ENCODE assay signal across 8 cellular contexts in genomic region chr15:90956551-90957104, GRCh38. TPM values are rescaled to one million over a fixed set of nuclear protein-coding genes. Genes with fewer than 3 reads are reported as not detected.
DNase-seq lines count a peak whose midpoint lies in the region; ATAC-seq and TF ChIP-seq lines count a peak whose summit lies in the region.

No MANE protein-coding gene starts in this region.

- H3K27ac ChIP-seq in adrenal gland (peak overlapping the region in 4 of 5 donors; percentile 34 to 72 (median 66)), heart left ventricle (peak overlapping the region in 8 of 12 donors; percentile 1 to 85 (median 66))

- DNase-seq in Calu3 (peak; percentile 22), adrenal gland (peak; percentile 75 to 84 (median 78)), heart left ventricle (peak; percentile 70 to 88 (median 78)), posterior cingulate gyrus (peak; percentile 61 to 95 (median 78)), type B pancreatic cell (ENCODE audit: extremely low spot score, unreplicated experiment) (peak; percentile 86)

- H3K4me3 ChIP-seq in adrenal gland (peak overlapping the region in 3 of 4 donors; percentile 41 to 74 (median 67)), heart left ventricle (peak overlapping the region; percentile 40 to 96 (median 70))

- H3K36me3 ChIP-seq in adrenal gland (replicated peaks in 1 of 2) (peaks cover 0 to 33% of the 10 kb centered on the region in 2 donors), heart left ventricle (peaks cover 0 to 43% (median 35%) of the 10 kb centered on the region in 9 donors)

- H3K36me3 Mint-ChIP-seq in Calu3 (ENCODE audit: insufficient read depth, unreplicated experiment) (peaks cover 65% of the 10 kb centered on the region), type B pancreatic cell (peaks cover 4% of the 10 kb centered on the region)

- H3K4me3 Mint-ChIP-seq in Calu3 (ENCODE audit: low read depth, unreplicated experiment) (peak overlapping the region; percentile 92), type B pancreatic cell (peak overlapping the region; percentile 88)

- CTCF ChIA-PET in Calu3 (lab: Charles Lee) = interaction anchor here (0.7 to 3.2 kb wide), 6 partner anchors 24 to 315 kb away, joined by 3 to 23 read pairs (median 4); partner anchors contain the start of genes HDDC3 and PRC1

- no peak overlapping the region for H3K27ac Mint-ChIP-seq in Calu3 (ENCODE audit: unreplicated experiment)
- H3K27ac Mint-ChIP-seq in type B pancreatic cell = peak overlapping the region; percentile 87

- H3K4me1 Mint-ChIP-seq in Calu3 (ENCODE audit: low read depth, unreplicated experiment) = no peaks in the 10 kb centered on the region
- H3K4me1 Mint-ChIP-seq in type B pancreatic cell (ENCODE audit: unreplicated experiment) = peaks cover 8% of the 10 kb centered on the region

- no TSS peak for BruUV-seq in Calu3 (replicated peaks; lab: Mats Ljungman, UMichigan)

- H3K27me3 Mint-ChIP-seq in Calu3 (ENCODE audit: unreplicated experiment) (no peaks in the 10 kb centered on the region), type B pancreatic cell (no peaks in the 10 kb centered on the region)

- 0 to 3% (median 1%) methylated on average over 8 to 50 of the region's 50 CpGs for WGBS in adrenal gland, 4 donors
- WGBS in heart left ventricle, 4 donors = 0 to 5% (median 1%) methylated on average over 6 to 50 of the region's 50 CpGs

- H3K9me3 ChIP-seq in adrenal gland (replicated peaks in 1 of 3) (no peaks in the 10 kb centered on the region), heart left ventricle (no peaks in the 10 kb centered on the region)

- TF ChIP-seq EP300 in Ishikawa (IDR thresholded peaks at IDR 0.05; ENCODE audit: borderline replicate concordance) = no peak

- TF ChIP-seq POLR2A in adrenal gland (IDR thresholded peaks at IDR 0.05) = peak; percentile 28 to 68
- TF ChIP-seq POLR2A in heart left ventricle (IDR thresholded peaks at IDR 0.05) = no peak

- H3K4me1 ChIP-seq in adrenal gland (replicated peaks in 1 of 2) (peaks cover 19 to 25% of the 10 kb centered on the region in 2 donors), heart left ventricle (peaks cover 0 to 54% (median 29%) of the 10 kb centered on the region in 12 donors)

- H3K9me3 Mint-ChIP-seq in Calu3 (ENCODE audit: low read depth, unreplicated experiment) = no peaks in the 10 kb centered on the region
- H3K9me3 Mint-ChIP-seq in type B pancreatic cell = no peaks in the 10 kb centered on the region

- H3K27me3 ChIP-seq in adrenal gland (no peaks in the 10 kb centered on the region), heart left ventricle (no peaks in the 10 kb centered on the region)

- intact Hi-C loops in Calu3 (cut with micrococcal nuclease; ENCODE audit: unreplicated experiment) (loop anchor here (5.0 to 10.0 kb wide), 2 partner anchors 76 to 318 kb away; no protein-coding TSS in a partner anchor), adrenal gland (cut with DNase I) (loop anchor here (5.0 to 10.0 kb wide), 3 partner anchors 41 to 81 kb away; no protein-coding TSS in a partner anchor), heart left ventricle (cut with DNase I) (loop anchor here (1.0 to 10.0 kb wide), 13 partner anchors 36 to 316 kb away; partner anchors contain the start of genes PRC1 (in 2 of the 10) and VPS33B (in 1 of the 10)), posterior cingulate gyrus (cut with DNase I) (loop anchor here (1.0 kb wide), 1 partner anchor 93 kb away; no protein-coding TSS in a partner anchor)

- TF ChIP-seq CTCF in Calu3 (IDR thresholded peaks at IDR 0.05; ENCODE audit: unreplicated experiment) = peak; percentile 90
- peak; percentile 57 to 91 (median 87) for TF ChIP-seq CTCF in adrenal gland (IDR thresholded peaks at IDR 0.05)
- peak; percentile 90 to 98 (median 94) for TF ChIP-seq CTCF in heart left ventricle (IDR thresholded peaks at IDR 0.05)
- peak; percentile 99 for TF ChIP-seq CTCF in type B pancreatic cell (conservative IDR thresholded peaks at IDR 0.05)

- peak; percentile 62 for ATAC-seq in SK-N-SH treated with all-trans-retinoic acid at 6 μM for 48 hours
- peak in 2 of 4 donors; percentile 25 to 43 for ATAC-seq in heart left ventricle
- ATAC-seq in HG03097 (IDR thresholded peaks at IDR 0.05; ENCODE audit: low FRiP score, unreplicated experiment) = no peak

- peak; percentile 18; the same call in 1 of the 2 replicates for TF ChIP-seq RAD21 in Ishikawa (IDR thresholded peaks at IDR 0.05; ENCODE audit: low read depth)

TF ChIP-seq in Ishikawa, 13 proteins besides CTCF, POLR2A, EP300 and RAD21 (continues in another document):
- TF ChIP-seq MAX (IDR thresholded peaks at IDR 0.05) (0 out of 2 replicates have a peak, but pooled peaks have one; percentile 29), CEBPB (IDR thresholded peaks at IDR 0.05) (no peak), NFIC (IDR thresholded peaks at IDR 0.05) (no peak), FOXM1 (IDR thresholded peaks at IDR 0.05; ENCODE audit: borderline replicate concordance, low read depth) (no peak), TAF1 (IDR thresholded peaks at IDR 0.05; ENCODE audit: low read depth) (no peak; the same call in 1 of the 2 replicates), TCF12 (IDR thresholded peaks at IDR 0.05; ENCODE audit: low read depth) (no peak), USF1 (IDR thresholded peaks at IDR 0.05) (no peak), ZBTB7A (IDR thresholded peaks at IDR 0.05; ENCODE audit: low read depth) (0 out of 2 replicates have a peak, but pooled peaks have one; percentile 22), TEAD4 (IDR thresholded peaks at IDR 0.05) (no peak), CREB1 (IDR thresholded peaks at IDR 0.05; ENCODE audit: low read depth) (no peak)

TF ChIP-seq in SK-N-SH treated with all-trans-retinoic acid at 6 μM for 48 hours, 23 proteins besides CTCF, POLR2A, EP300 and RAD21:
- TF ChIP-seq RARB (CRISPR knock-in tag; IDR thresholded peaks at IDR 0.05) = no peak
- no peak for TF ChIP-seq CSDC2 (CRISPR knock-in tag; IDR thresholded peaks at IDR 0.05)

RNA-seq across cellular contexts. Expression of gene RCCD1, which starts 1.9 kb away (rescaled TPM):
- total RNA-seq in Calu3 (2022) (39.3 and 42.6 TPM in 2 replicates), adrenal gland (10 to 100 TPM in 7 of 8 donors, 1 to 10 TPM in 1; 8.1 to 38.7 (median 19.7) TPM), heart left ventricle (10 to 100 TPM in 1 of 9 donors, 1 to 10 TPM in 8; 5.6 to 11.1 (median 7.3) TPM), type B pancreatic cell (ENCODE audit: low replicate concordance) (14.0 and 20.3 TPM in 2 replicates)
- polyA plus RNA-seq in adrenal gland (10 to 100 TPM in 2 of 3 donors, 1 to 10 TPM in 1; 7.7 to 17.4 (median 13.5) TPM), heart left ventricle (1 to 10 TPM; 5.4 to 6.9 TPM)

RNA-seq across cellular contexts. Expression of gene UNC45A, which starts 21.5 kb away (rescaled TPM):
- total RNA-seq in Calu3 (2022) (66.5 and 66.7 TPM in 2 replicates), adrenal gland (100 to 1,000 TPM in 1 of 8 donors, 10 to 100 TPM in 7; 32.2 to 114 (median 54.2) TPM), heart left ventricle (10 to 100 TPM; 12.0 to 34.0 (median 21.9) TPM), type B pancreatic cell (ENCODE audit: low replicate concordance) (78.9 and 80.2 TPM in 2 replicates)
- polyA plus RNA-seq in adrenal gland (10 to 100 TPM; 28.1 to 82.1 (median 71.1) TPM), heart left ventricle (10 to 100 TPM; 20.0 to 24.9 TPM)

RNA-seq across cellular contexts. Expression of gene HDDC3, which starts 24.3 kb away (rescaled TPM):
- total RNA-seq in Calu3 (2022) = 25.1 and 26.7 TPM in 2 replicates
- 10 to 100 TPM; 14.6 to 40.2 (median 25.0) TPM for total RNA-seq in adrenal gland
- 10 to 100 TPM; 19.9 to 31.5 (median 30.4) TPM for polyA plus RNA-seq in adrenal gland
- total RNA-seq in heart left ventricle = 10 to 100 TPM; 10.9 to 19.9 (median 15.2) TPM
- polyA plus RNA-seq in heart left ventricle = 10 to 100 TPM; 13.9 to 16.8 TPM
- 16.8 and 18.9 TPM in 2 replicates for total RNA-seq in type B pancreatic cell (ENCODE audit: low replicate concordance)

RNA-seq across cellular contexts. Expression of gene PRC1, which starts 37.7 kb away (rescaled TPM):
- total RNA-seq in Calu3 (2022) (208 and 260 TPM in 2 replicates), adrenal gland (10 to 100 TPM in 2 of 8 donors, 1 to 10 TPM in 6; 5.4 to 36.8 (median 6.6) TPM), heart left ventricle (10 to 100 TPM in 2 of 9 donors, 1 to 10 TPM in 7; 3.1 to 25.7 (median 4.7) TPM), type B pancreatic cell (ENCODE audit: low replicate concordance) (54.6 and 101 TPM in 2 replicates)
- polyA plus RNA-seq in adrenal gland (1 to 10 TPM; 4.7 to 9.0 (median 6.1) TPM), heart left ventricle (1 to 10 TPM; 1.9 to 4.7 TPM)

RNA-seq across cellular contexts. Expression of gene MAN2A2, which starts 53.5 kb away (rescaled TPM):
- 56.1 and 58.5 TPM in 2 replicates for total RNA-seq in Calu3 (2022)
- 10 to 100 TPM; 52.3 to 94.6 (median 68.5) TPM for total RNA-seq in adrenal gland
- 10 to 100 TPM; 26.5 to 83.3 (median 46.2) TPM for polyA plus RNA-seq in adrenal gland
- 100 to 1,000 TPM in 3 of 9 donors, 10 to 100 TPM in 6; 62.2 to 145 (median 89.0) TPM for total RNA-seq in heart left ventricle
- polyA plus RNA-seq in heart left ventricle = 10 to 100 TPM; 38.7 to 42.3 TPM
- total RNA-seq in type B pancreatic cell (ENCODE audit: low replicate concordance) = 43.0 and 60.2 TPM in 2 replicates

Comparison
In these comparisons a context has a peak if more than half of its experiments do, and no peak if none do; other contexts are left out.
1. DNase-seq: peak in every context shown above with its lines; median percentile 86 in type B pancreatic cell; 78 in posterior cingulate gyrus; 78 in adrenal gland; 78 in heart left ventricle; 22 in Calu3.
2. POLR2A ChIP-seq: peak in adrenal gland (2 of 2); none in heart left ventricle (0 of 2).
3. Peak in every context shown above with its lines, with median percentiles within 50 percentile points of each other: CTCF ChIP-seq.